8 cellular contexts compared by ENCODE assay signal in genomic region chr2:135876066-135876711, GRCh38. TPM values are rescaled to one million over a fixed set of nuclear protein-coding genes. Genes with fewer than 3 reads are reported as not detected.
A peak's percentile ranks its signal among the peaks of the same experiment; 100 is the strongest.
DNase-seq lines count a peak whose midpoint lies in the region; ATAC-seq and TF ChIP-seq lines count a peak whose summit lies in the region.

MCM6 (minus strand) TSS chr2:135876443; CDS start chr2:135876365, 78 bp downstream.

- TF ChIP-seq EP300 in esophagus muscularis mucosa (IDR thresholded peaks at IDR 0.05) = no peak

- intact Hi-C loops in esophagus muscularis mucosa (cut with DNase I) = loop anchor here (10.0 kb wide), 1 partner anchor 131 kb away; the partner anchor contains the start of gene UBXN4

- DNase-seq in DMS53 (lab: John Stamatoyannopoulos, UW) = peak; percentile 93
- DNase-seq in KBM-7 = peak; percentile 99
- DNase-seq in activated T-cell treated with anti-CD3 and anti-CD28 coated beads, Interleukin-2, amount 50 U/mL, for 24 hours = peak; percentile 97
- peak; percentile 99 for DNase-seq in esophagus muscularis mucosa (ENCODE audit: extremely low spot score)
- DNase-seq in stimulated activated CD8-positive, alpha-beta memory T cell treated with anti-CD3 and anti-CD28 coated beads, Interleukin-7, amount 100 ng/mL, for 4 hours (ENCODE audit: low read depth in 2 of 2) = peak; percentile 97 to 98

- H3K27ac Mint-ChIP-seq in activated T-cell treated with anti-CD3 and anti-CD28 coated beads, Interleukin-2, amount 50 U/mL, for 24 hours = peak within 1 kb of the TSS; percentile 99

- H3K36me3 ChIP-seq in esophagus muscularis mucosa = peaks cover 0 to 11% (median 6%) of the 10 kb centered on the region in 4 donors
- peaks cover 1 to 11% of the 10 kb centered on the region in 2 donors for H3K36me3 ChIP-seq in muscle layer of duodenum (ENCODE audit: control insufficient read depth in 1 of 2, insufficient read depth in 2 of 2, low read length in 2 of 2)

- no peaks in the 10 kb centered on the region for H3K27me3 ChIP-seq in esophagus muscularis mucosa
- no peaks in the 10 kb centered on the region for H3K27me3 ChIP-seq in muscle layer of duodenum (ENCODE audit: low read depth, low read length)

- no peaks in the 10 kb centered on the region for H3K27me3 Mint-ChIP-seq in activated T-cell treated with anti-CD3 and anti-CD28 coated beads, Interleukin-2, amount 50 U/mL, for 24 hours

- H3K36me3 Mint-ChIP-seq in activated T-cell treated with anti-CD3 and anti-CD28 coated beads, Interleukin-2, amount 50 U/mL, for 24 hours (ENCODE audit: low read depth) = peaks cover 52% of the 10 kb centered on the region

- in situ Hi-C loops in KBM-7 (cut with MboI; ENCODE audit: low pct_unique_long_range_greater_than_20kb, low sequenced_read_pairs) = no loop called here

- H3K4me3 ChIP-seq in esophagus muscularis mucosa (peak within 1 kb of the TSS; percentile 73 to 82 (median 76)), muscle layer of duodenum (ENCODE audit: low read depth in 1 of 2, low read length in 2 of 2) (peak within 1 kb of the TSS; percentile 73 to 87)

- H3K27ac ChIP-seq in esophagus muscularis mucosa (replicated peaks in 1 of 4) = peak within 1 kb of the TSS; percentile 83 to 92 (median 88)
- H3K27ac ChIP-seq in muscle layer of duodenum (ENCODE audit: low read length) = no peak within 1 kb of the TSS

- ATAC-seq in GM21717 (IDR thresholded peaks at IDR 0.05; ENCODE audit: unreplicated experiment) = peak; percentile 91

- peaks cover 43% of the 10 kb centered on the region for H3K4me1 Mint-ChIP-seq in activated T-cell treated with anti-CD3 and anti-CD28 coated beads, Interleukin-2, amount 50 U/mL, for 24 hours (ENCODE audit: low read depth)

- TF ChIP-seq POLR2A in esophagus muscularis mucosa (IDR thresholded peaks at IDR 0.05; ENCODE audit: low read depth) = no peak

- TF ChIP-seq CTCF in esophagus muscularis mucosa (IDR thresholded peaks at IDR 0.05) = peak in 2 of 3 experiments; percentile 23 to 44

- H3K9me3 Mint-ChIP-seq in activated T-cell treated with anti-CD3 and anti-CD28 coated beads, Interleukin-2, amount 50 U/mL, for 24 hours = no peaks in the 10 kb centered on the region

- 4% methylated on average over 7 of the region's 71 CpGs for WGBS in esophagus muscularis mucosa

- H3K4me1 ChIP-seq in esophagus muscularis mucosa (peaks cover 13 to 21% (median 16%) of the 10 kb centered on the region in 4 donors), muscle layer of duodenum (ENCODE audit: control insufficient read depth in 1 of 2, insufficient read depth in 2 of 2, low read length in 2 of 2) (peaks cover 0 to 10% of the 10 kb centered on the region in 2 donors)

- H3K9me3 ChIP-seq in esophagus muscularis mucosa (no peaks in the 10 kb centered on the region), muscle layer of duodenum (ENCODE audit: control insufficient read depth in 1 of 2, low read length in 2 of 2) (no peaks in the 10 kb centered on the region)

- H3K4me3 Mint-ChIP-seq in activated T-cell treated with anti-CD3 and anti-CD28 coated beads, Interleukin-2, amount 50 U/mL, for 24 hours = peak within 1 kb of the TSS; percentile 97

TF ChIP-seq in PFSK-1, 5 proteins besides CTCF, POLR2A, EP300 and RAD21:
- peak; percentile 80; the same call in 1 of the 2 replicates for TF ChIP-seq SIN3A (IDR thresholded peaks at IDR 0.05; ENCODE audit: borderline replicate concordance, insufficient read depth, low read length)
- no peak; the same call in 1 of the 2 replicates for TF ChIP-seq POLR2AphosphoS5 (IDR thresholded peaks at IDR 0.05; ENCODE audit: low read depth, low read length)
- TF ChIP-seq TAF1 (IDR thresholded peaks at IDR 0.05; ENCODE audit: borderline replicate concordance, insufficient read depth, low read length) = peak; percentile 54; the same call in 1 of the 2 replicates

RNA-seq across cellular contexts. Expression of gene MCM6, which starts in this region (rescaled TPM):
- 42.3 TPM for polyA plus RNA-seq in PFSK-1 (2012; ENCODE audit: insufficient read length, low read depth)
- 10 to 100 TPM in 1 of 4 donors, 1 to 10 TPM in 3; 7.5 to 10.1 (median 9.3) TPM for total RNA-seq in esophagus muscularis mucosa
